8 cellular contexts compared by ENCODE assay signal in the genomic region with DNA sequence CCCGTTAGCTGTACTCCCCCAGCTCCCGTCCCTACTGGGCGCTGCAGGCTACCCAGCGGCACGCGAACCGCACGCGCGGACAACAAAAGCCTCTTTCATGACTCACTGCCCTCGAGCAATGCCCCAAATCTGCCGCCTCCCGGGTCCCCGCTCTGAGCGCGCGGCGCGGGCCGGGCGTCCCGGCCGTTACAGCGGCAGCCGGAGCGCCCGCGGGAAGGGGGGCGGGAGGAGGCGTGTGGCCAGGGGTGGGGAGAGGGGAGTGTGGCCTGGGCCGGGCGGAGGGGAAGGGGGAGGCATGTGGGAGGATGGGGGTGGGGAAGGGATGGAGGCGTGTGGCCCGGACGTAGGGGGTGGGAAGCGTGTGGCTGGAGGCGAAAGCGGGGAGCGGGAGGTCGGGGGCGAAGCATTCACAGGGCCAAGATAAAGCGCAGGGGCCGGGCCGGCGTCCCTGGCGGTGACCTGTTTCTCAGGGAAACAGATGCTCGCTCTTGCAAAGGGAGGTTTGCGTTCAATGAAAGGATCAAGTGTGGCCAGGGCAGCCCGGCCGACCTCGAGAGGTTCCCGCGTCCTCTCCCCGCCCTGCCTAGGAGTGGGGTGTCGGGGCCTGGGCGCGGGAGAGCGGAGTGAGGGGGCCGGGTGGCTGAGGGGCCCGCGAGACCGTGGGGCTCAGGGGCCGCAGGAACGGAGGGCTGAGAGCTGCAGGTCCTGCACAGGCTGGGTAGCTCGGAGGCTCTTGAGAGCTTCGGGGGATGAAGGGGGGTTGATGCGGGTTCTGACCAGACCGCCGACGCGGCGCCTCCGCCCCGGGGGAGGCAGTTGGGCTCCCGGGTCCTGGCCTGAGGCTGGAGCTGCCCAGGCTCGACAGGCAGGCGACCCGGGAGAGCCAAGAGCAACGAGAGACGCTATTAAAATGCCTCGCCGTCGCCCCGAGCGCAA. TPM values are rescaled to one million over a fixed set of nuclear protein-coding genes. Genes with fewer than 3 reads are reported as not detected.
DNase-seq lines count a peak whose midpoint lies in the region; ATAC-seq and TF ChIP-seq lines count a peak whose summit lies in the region.

No MANE protein-coding gene starts in this region.

- peaks cover 81% of the 10 kb centered on the region for H3K27me3 ChIP-seq in osteoblast (ENCODE audit: insufficient read depth, low read length)

- no peaks in the 10 kb centered on the region for H3K9me3 ChIP-seq in osteoblast (ENCODE audit: low read depth, low read length)

- H3K79me2 ChIP-seq in osteoblast (ENCODE audit: insufficient read depth, low read length): no peaks in the 10 kb centered on the region

- H4K20me1 ChIP-seq in osteoblast (ENCODE audit: insufficient read depth, low read length): no peaks in the 10 kb centered on the region

- no peak for ATAC-seq in HG03439 (IDR thresholded peaks at IDR 0.05; ENCODE audit: unreplicated experiment)

- H3K27ac ChIP-seq in coronary artery (no peak overlapping the region), osteoblast (ENCODE audit: low read depth, low read length) (no peak overlapping the region)

- no peaks in the 10 kb centered on the region for H3K36me3 ChIP-seq in osteoblast (ENCODE audit: insufficient read depth, low read length)

- H3K4me2 ChIP-seq in osteoblast (ENCODE audit: insufficient read depth, low read length): no peak overlapping the region

- H3K4me1 ChIP-seq in osteoblast (ENCODE audit: insufficient read depth, low read length): no peaks in the 10 kb centered on the region

- TF ChIP-seq CTCF in coronary artery (IDR thresholded peaks at IDR 0.05): no peak
- TF ChIP-seq CTCF in osteoblast (IDR thresholded peaks at IDR 0.05; ENCODE audit: extremely low read depth, low read depth, low read length): no peak

- no peak overlapping the region for H2AFZ ChIP-seq in osteoblast (ENCODE audit: low read length)

- peak overlapping the region; percentile 57 for H3K4me3 ChIP-seq in coronary artery
- H3K4me3 ChIP-seq in osteoblast (ENCODE audit: insufficient read depth, low read length): no peak overlapping the region

- DNase-seq in ELR (ENCODE audit: low read depth) (peak; percentile 81), NCI-H146 (lab: John Stamatoyannopoulos, UW) (peak; percentile 79), coronary artery (ENCODE audit: low spot score) (no peak), osteoblast (ENCODE audit: insufficient read length, low spot score, missing footprints) (peak; percentile 68), NCI-H446 treated with DMSO at 0.1 percent for 48 hours (lab: John Stamatoyannopoulos, UW) (no peak), SW 1271 (lab: John Stamatoyannopoulos, UW) (no peak)
- no peak for DNase-seq in stimulated activated CD4-positive, alpha-beta T cell treated with anti-CD3 and anti-CD28 coated beads, Interleukin-1b, Interleukin-23, amount 100 ng/mL, for 48 hours

RNA-seq across cellular contexts. Expression of a gene that starts 3.5 kb away (rescaled TPM):
- total RNA-seq in osteoblast: not detected in 2 replicates

RNA-seq across cellular contexts. Expression of a gene that starts 26.9 kb away (rescaled TPM):
- under 0.01 TPM in 1 of 2 replicates, not detected in the other for total RNA-seq in osteoblast

Comparison
In these comparisons a context has a peak if more than half of its experiments do, and no peak if none do; other contexts are left out.
1. DNase-seq: peak in ELR (single experiment), NCI-H146 (single experiment) and osteoblast (single experiment); none in coronary artery (single experiment), NCI-H446 treated with DMSO at 0.1 percent for 48 hours (single experiment), stimulated activated CD4-positive, alpha-beta T cell treated with anti-CD3 and anti-CD28 coated beads, Interleukin-1b, Interleukin-23, amount 100 ng/mL, for 48 hours (single experiment) and SW 1271 (0 of 2).